In the genomic region with DNA sequence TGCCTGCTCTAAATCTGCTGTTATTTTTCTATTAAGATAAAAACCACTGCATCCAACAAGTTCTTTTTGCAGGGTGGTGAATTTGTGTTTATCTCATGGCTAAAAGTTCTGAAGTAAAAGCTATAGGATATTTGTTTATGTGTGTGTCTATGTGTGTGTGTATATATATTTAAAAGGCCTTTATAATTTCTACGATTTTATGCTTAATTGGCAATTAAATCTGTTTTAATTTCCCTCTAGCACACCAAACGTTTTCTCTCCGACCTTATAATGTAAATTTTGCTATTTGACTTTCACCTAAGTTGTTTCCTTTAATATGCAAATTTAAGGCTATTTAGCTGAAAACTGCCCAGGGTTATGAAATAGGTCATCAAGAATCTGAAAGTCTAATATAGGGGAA, we compare ENCODE assay signal across 20 cellular contexts. TPM values are rescaled to one million over a fixed set of nuclear protein-coding genes. Genes with fewer than 3 reads are reported as not detected.
DNase-seq lines count a peak whose midpoint lies in the region; ATAC-seq and TF ChIP-seq lines count a peak whose summit lies in the region.
"Had no signal": no experiment of that assay in that cellular context is flagged by ENCODE, and none has a peak within 500 bp of the region (broad histone marks: within the 10 kb centered on the region; RNA-seq: fewer than 3 reads in every experiment).

No MANE protein-coding gene starts in this region.

- no peaks in the 10 kb centered on the region for H4K20me1 ChIP-seq in DOHH2 (ENCODE audit: control insufficient read depth, insufficient read depth, low read depth, low read length)
- no peaks in the 10 kb centered on the region for H4K20me1 ChIP-seq in HCT116 (ENCODE audit: insufficient read depth)

- H2AFZ ChIP-seq in HCT116 (ENCODE audit: low read depth, low read length, poor library complexity, severe bottlenecking) = peak overlapping the region; percentile 5

- peak overlapping the region; percentile 83 for H3K27ac ChIP-seq in DOHH2 (ENCODE audit: low read depth, low read length)
- no peak overlapping the region for H3K27ac ChIP-seq in HCT116 (ENCODE audit: low read depth, low read length)
- H3K27ac ChIP-seq in iPS-20b (ENCODE audit: low read length) = no peak overlapping the region
- H3K27ac ChIP-seq: lower lobe of right lung, psoas muscle, tibial artery had no signal

- peaks cover 41% of the 10 kb centered on the region for H3K4me1 ChIP-seq in DOHH2 (ENCODE audit: control insufficient read depth, low read length)
- peaks cover 12 to 41% of the 10 kb centered on the region in 2 experiments for H3K4me1 ChIP-seq in HCT116 (ENCODE audit: control insufficient read depth in 1 of 2, insufficient read depth in 2 of 2, low read length in 2 of 2)
- H3K4me1 ChIP-seq in iPS-20b (ENCODE audit: insufficient read depth, low read length) = peaks cover 34% of the 10 kb centered on the region

- no peak overlapping the region for H3K4me3 Mint-ChIP-seq in activated CD8-positive, alpha-beta T cell treated with anti-CD3 and anti-CD28 coated beads for 36 hours
- H3K4me3 Mint-ChIP-seq: endodermal cell had no signal

- H3K36me3 ChIP-seq in DOHH2 (ENCODE audit: control insufficient read depth, low read length) (no peaks in the 10 kb centered on the region), HCT116 (ENCODE audit: control insufficient read depth in 1 of 2, insufficient read depth in 2 of 2, low read length in 2 of 2) (no peaks in the 10 kb centered on the region), iPS-20b (ENCODE audit: insufficient read depth, low read depth, low read length) (no peaks in the 10 kb centered on the region)
- H3K36me3 ChIP-seq: lower lobe of right lung, spleen, tibial artery had no signal

- peak overlapping the region; percentile 98 for H3K27ac Mint-ChIP-seq in activated CD8-positive, alpha-beta T cell treated with anti-CD3 and anti-CD28 coated beads for 36 hours

- H3K9me3 ChIP-seq in DOHH2 (ENCODE audit: control insufficient read depth, insufficient read depth, low read length) (no peaks in the 10 kb centered on the region), HCT116 (ENCODE audit: control insufficient read depth in 1 of 2, insufficient read depth in 1 of 2, low read depth in 1 of 2, low read length in 2 of 2) (no peaks in the 10 kb centered on the region), iPS-20b (ENCODE audit: insufficient read depth, low read depth, low read length) (no peaks in the 10 kb centered on the region)
- H3K9me3 ChIP-seq: lower lobe of right lung, psoas muscle, tibial artery had no signal

- no peaks in the 10 kb centered on the region for H3K27me3 ChIP-seq in DOHH2 (ENCODE audit: control insufficient read depth, low read length)
- no peaks in the 10 kb centered on the region for H3K27me3 ChIP-seq in HCT116 (ENCODE audit: insufficient read depth, low read length)
- no peaks in the 10 kb centered on the region for H3K27me3 ChIP-seq in iPS-20b (ENCODE audit: insufficient read depth, low read length)
- H3K27me3 ChIP-seq: spleen, tibial artery had no signal

- H3K9me2 ChIP-seq in DOHH2 (replicated peaks; ENCODE audit: control insufficient read depth, low read length) (no peaks in the 10 kb centered on the region), HCT116 (ENCODE audit: insufficient read depth) (no peaks in the 10 kb centered on the region)

- H3K4me2 ChIP-seq in DOHH2 (ENCODE audit: low read length) = peak overlapping the region; percentile 78
- peak overlapping the region; percentile 38 for H3K4me2 ChIP-seq in HCT116 (ENCODE audit: low read length)

- ATAC-seq in HCT116 = no peak
- ATAC-seq in activated CD8-positive, alpha-beta T cell treated with anti-CD3 and anti-CD28 coated beads for 36 hours = no peak
- no peak for ATAC-seq in GM21825 (IDR thresholded peaks at IDR 0.05; ENCODE audit: unreplicated experiment)
- no peak for ATAC-seq in HG03354 (IDR thresholded peaks at IDR 0.05; ENCODE audit: poor library complexity, severe bottlenecking, unreplicated experiment)
- ATAC-seq: lower lobe of right lung, psoas muscle, SK-N-SH treated with all-trans-retinoic acid at 6 μM for 48 hours had no signal

- TF ChIP-seq CTCF in DOHH2 (IDR thresholded peaks at IDR 0.05; ENCODE audit: low read depth, low read length, poor library complexity, severe bottlenecking) = no peak
- no peak for TF ChIP-seq CTCF in HCT116 (IDR thresholded peaks at IDR 0.05 in 2 of 3, conservative IDR thresholded peaks at IDR 0.05 in 1 of 3; ENCODE audit: borderline replicate concordance in 1 of 3, insufficient read depth in 1 of 3, low read depth in 2 of 3, low read length in 2 of 3)
- TF ChIP-seq CTCF in activated CD8-positive, alpha-beta T cell treated with anti-CD3 and anti-CD28 coated beads for 36 hours (IDR thresholded peaks at IDR 0.05) = no peak

- peaks cover 5% of the 10 kb centered on the region for H3K36me3 Mint-ChIP-seq in activated CD8-positive, alpha-beta T cell treated with anti-CD3 and anti-CD28 coated beads for 36 hours (ENCODE audit: low read depth)

- CTCF ChIA-PET in HCT116 (lab: Charles Lee) = interaction anchor here (1.6 kb wide), 1 partner anchor 292 kb away, joined by 5 read pairs; no protein-coding TSS in a partner anchor
- CTCF ChIA-PET in activated CD8-positive, alpha-beta T cell treated with anti-CD3 and anti-CD28 coated beads for 36 hours (lab: Charles Lee) = interaction anchor here (1.0 to 2.6 kb wide), 8 partner anchors 17 to 296 kb away, joined by 3 to 7 read pairs (median 4); a partner anchor contains a TSS

- no TSS peak for BruUV-seq in HCT116 (replicated peaks; lab: Mats Ljungman, UMichigan)

- H3K79me2 ChIP-seq in DOHH2 (ENCODE audit: control insufficient read depth, low read length) (peaks cover 8% of the 10 kb centered on the region), HCT116 (ENCODE audit: insufficient read depth, low read length) (no peaks in the 10 kb centered on the region)

- no peak for DNase-seq in HCT116 (ENCODE audit: low read depth, low spot score)
- no peak for DNase-seq in activated CD8-positive, alpha-beta T cell treated with anti-CD3 and anti-CD28 coated beads for 36 hours
- no peak for DNase-seq in NCI-H1694 (lab: John Stamatoyannopoulos, UW)
- no peak for DNase-seq in activated CD4-positive, CD25-positive, alpha-beta regulatory T cell treated with anti-CD3 and anti-CD28 coated beads, Interleukin-2, amount 50 U/mL, for 72 hours
- DNase-seq: activated gamma-delta T cell, endodermal cell, head of caudate nucleus, lower lobe of right lung, NCI-H146, NCI-H774, psoas muscle, spleen, tibial artery had no signal

- H3K9ac ChIP-seq in HCT116 (ENCODE audit: low read length) (no peak overlapping the region), iPS-20b (ENCODE audit: low read depth, low read length) (peak overlapping the region; percentile 61; the same call in 1 of the 2 replicates)

- no peaks in the 10 kb centered on the region for H3K27me3 Mint-ChIP-seq in activated CD8-positive, alpha-beta T cell treated with anti-CD3 and anti-CD28 coated beads for 36 hours

- H3K9me3 Mint-ChIP-seq in activated CD8-positive, alpha-beta T cell treated with anti-CD3 and anti-CD28 coated beads for 36 hours = no peaks in the 10 kb centered on the region

- H3K4me1 Mint-ChIP-seq in activated CD8-positive, alpha-beta T cell treated with anti-CD3 and anti-CD28 coated beads for 36 hours (ENCODE audit: low read depth) = peaks cover 37% of the 10 kb centered on the region

- TF ChIP-seq POLR2A in HCT116 (IDR thresholded peaks at IDR 0.05; ENCODE audit: borderline replicate concordance, extremely low read depth, insufficient read depth, insufficient read length) = no peak

- H3F3A ChIP-seq in DOHH2 (ENCODE audit: control insufficient read depth, insufficient read depth) = peaks cover 22% of the 10 kb centered on the region

- intact Hi-C loops in HCT116 (cut with micrococcal nuclease) = no loop called here
- intact Hi-C loops in activated CD8-positive, alpha-beta T cell treated with anti-CD3 and anti-CD28 coated beads for 36 hours (cut with micrococcal nuclease) = loop anchor here (10.0 kb wide), 1 partner anchor 502 kb away; a partner anchor contains a TSS

- POLR2A ChIA-PET in HCT116 (lab: Charles Lee) = no interaction called here
- POLR2A ChIA-PET in activated CD8-positive, alpha-beta T cell treated with anti-CD3 and anti-CD28 coated beads for 36 hours (lab: Charles Lee) = interaction anchor here (0.7 to 4.7 kb wide), 5 partner anchors 20 to 488 kb away, joined by 4 to 58 read pairs (median 10); a partner anchor contains a TSS

- H3K4me3 ChIP-seq in DOHH2 (ENCODE audit: low read length) (peak overlapping the region; percentile 81), HCT116 (replicated peaks in 1 of 2; ENCODE audit: low read depth in 1 of 2, low read length in 2 of 2) (no peak overlapping the region), iPS-20b (ENCODE audit: low read length) (peak overlapping the region; percentile 3; the same call in 1 of the 2 replicates)
- H3K4me3 ChIP-seq: lower lobe of right lung, psoas muscle, spleen, tibial artery had no signal

- TF ChIP-seq RAD21 in HCT116 (IDR thresholded peaks at IDR 0.05; ENCODE audit: low read depth) = no peak

- RAD21 ChIA-PET in HCT116 (lab: Charles Lee; ENCODE audit: low non-redundant PET in 1 of 2, low total read pairs in 2 of 2, uncharacterized antibody in 2 of 2, unreplicated experiment in 2 of 2) = no interaction called here

TF ChIP-seq in HCT116, 20 proteins besides CTCF, POLR2A, EP300 and RAD21 (continues in another document):
- TF ChIP-seq SP1 (IDR thresholded peaks at IDR 0.05; ENCODE audit: low read depth) = no peak
- no peak for TF ChIP-seq EZH2 (IDR thresholded peaks at IDR 0.05)

RNA-seq across cellular contexts. Expression of a gene that starts 19.8 kb away (rescaled TPM):
- total RNA-seq in HCT116 (2021; ENCODE audit: unreplicated experiment) = not detected
- polyA plus RNA-seq in HCT116 (2012) = 0.31 and 0.42 TPM in 2 replicates
- total RNA-seq in activated CD8-positive, alpha-beta T cell treated with anti-CD3 and anti-CD28 coated beads for 36 hours = 10 to 100 TPM; 37.5 to 39.8 TPM
- total RNA-seq: HT1080, lower lobe of right lung, myocyte had no signal

RNA-seq across cellular contexts. Expression of a gene that starts 33.1 kb away (rescaled TPM):
- total RNA-seq in HCT116 (2021; ENCODE audit: unreplicated experiment) = 11.5 TPM
- polyA plus RNA-seq in HCT116 (2012) = 10.3 and 11.9 TPM in 2 replicates
- total RNA-seq in activated CD8-positive, alpha-beta T cell treated with anti-CD3 and anti-CD28 coated beads for 36 hours = 10 to 100 TPM; 25.7 to 28.1 TPM

RNA-seq across cellular contexts. Expression of a gene that starts 33.3 kb away (rescaled TPM):
- 44.8 TPM for total RNA-seq in HCT116 (2021; ENCODE audit: unreplicated experiment)
- polyA plus RNA-seq in HCT116 (2012) = 31.1 and 33.3 TPM in 2 replicates
- total RNA-seq in activated CD8-positive, alpha-beta T cell treated with anti-CD3 and anti-CD28 coated beads for 36 hours = 10 to 100 TPM; 51.4 to 54.5 TPM

Comparison
In these comparisons a context has a peak if more than half of its experiments do, and no peak if none do; other contexts are left out.
1. H3K4me3 ChIP-seq: peak in DOHH2 (single experiment) and iPS-20b (single experiment); none in HCT116 (0 of 2).
2. RNA of a gene that starts 19.8 kb away (total RNA-seq): 37.5 to 39.8 TPM in activated CD8-positive, alpha-beta T cell treated with anti-CD3 and anti-CD28 coated beads for 36 hours; not detected in HCT116 (single experiment); every median in the first group is over 10 times any median in the second.